ENCODE assay signal across 19 cellular contexts in genomic region chr15:60763668-60764067, GRCh38.
"Had no signal": no experiment of that assay in that cellular context is flagged by ENCODE, and none has a peak within 500 bp of the region (broad histone marks: within the 10 kb centered on the region; RNA-seq: fewer than 3 reads in every experiment).

No MANE protein-coding gene starts in this region.

- H3K27ac Mint-ChIP-seq: naive thymus-derived CD4-positive, alpha-beta T cell; stimulated activated naive B cell treated with anti-CD40 and anti-IgM and Interleukin-4, amounts not matched to agents 10 μg/mL and 1 μg/mL and 100 μg/mL, for 72 hours; stimulated activated naive CD8-positive, alpha-beta T cell treated with anti-CD3 and anti-CD28 coated beads, Interleukin-15, amount 100 ng/mL, for 72 hours had no signal

- H3K36me3 ChIP-seq: heart left ventricle, right atrium auricular region, sigmoid colon, transverse colon had no signal

- H3K4me3 Mint-ChIP-seq: naive thymus-derived CD4-positive, alpha-beta T cell; neural crest cell; stimulated activated naive B cell treated with anti-CD40 and anti-IgM and Interleukin-4, amounts not matched to agents 10 μg/mL and 1 μg/mL and 100 μg/mL, for 72 hours; stimulated activated naive CD8-positive, alpha-beta T cell treated with anti-CD3 and anti-CD28 coated beads, Interleukin-15, amount 100 ng/mL, for 72 hours had no signal

- H3K4me3 ChIP-seq: dorsolateral prefrontal cortex, heart left ventricle, right atrium auricular region, sigmoid colon, skin epidermis, transverse colon had no signal

- H3K4me1 ChIP-seq: sigmoid colon had no signal

- H3K27me3 Mint-ChIP-seq: stimulated activated naive CD8-positive, alpha-beta T cell treated with anti-CD3 and anti-CD28 coated beads, Interleukin-15, amount 100 ng/mL, for 72 hours had no signal

- H3K27ac ChIP-seq: dorsolateral prefrontal cortex, heart left ventricle, skin epidermis, transverse colon had no signal

- H3K36me3 Mint-ChIP-seq: stimulated activated naive B cell treated with anti-CD40 and anti-IgM and Interleukin-4, amounts not matched to agents 10 μg/mL and 1 μg/mL and 100 μg/mL, for 72 hours had no signal

- H3K4me1 Mint-ChIP-seq: stimulated activated naive B cell treated with anti-CD40 and anti-IgM and Interleukin-4, amounts not matched to agents 10 μg/mL and 1 μg/mL and 100 μg/mL, for 72 hours had no signal

- ATAC-seq: esophagus mucosa; heart left ventricle; left colon; naive thymus-derived CD4-positive, alpha-beta T cell; stimulated activated naive B cell treated with anti-CD40 and anti-IgM and Interleukin-4, amounts not matched to agents 10 μg/mL and 1 μg/mL and 100 μg/mL, for 72 hours; stimulated activated naive CD8-positive, alpha-beta T cell treated with anti-CD3 and anti-CD28 coated beads, Interleukin-15, amount 100 ng/mL, for 72 hours had no signal

- DNase-seq: cortex of kidney; dorsolateral prefrontal cortex; effector CD8-positive, alpha-beta T cell; heart left ventricle; hippocampal formation; left colon; naive thymus-derived CD4-positive, alpha-beta T cell; posterior cingulate gyrus; sigmoid colon; stimulated activated CD4-positive, alpha-beta T cell treated with anti-CD3 and anti-CD28 coated beads, Interleukin-2, amount 100 ng/mL, for 24 hours; stimulated activated CD4-positive, alpha-beta T cell treated with anti-CD3 and anti-CD28 coated beads, Interleukin-4, amount 100 ng/mL, for 4 hours; stimulated activated naive B cell treated with anti-CD40 and anti-IgM and Interleukin-4, amounts not matched to agents 10 μg/mL and 1 μg/mL and 100 μg/mL, for 72 hours; stimulated activated naive CD8-positive, alpha-beta T cell treated with anti-CD3 and anti-CD28 coated beads, Interleukin-15, amount 100 ng/mL, for 72 hours; transverse colon had no signal

- H3K27me3 ChIP-seq: heart left ventricle, right atrium auricular region, sigmoid colon, testis, transverse colon had no signal

- H3K9me3 Mint-ChIP-seq: neural crest cell had no signal

- H3K9me3 ChIP-seq: sigmoid colon, testis, transverse colon had no signal
